In genomic region chr7:76063114-76063513, GRCh38 we compare ENCODE assay signal across 20 cellular contexts. TPM values are rescaled to one million over a fixed set of nuclear protein-coding genes. Genes with fewer than 3 reads are reported as not detected.
A peak's percentile ranks its signal among the peaks of the same experiment; 100 is the strongest.
DNase-seq lines count a peak whose midpoint lies in the region; ATAC-seq and TF ChIP-seq lines count a peak whose summit lies in the region.
"Had no signal": no experiment of that assay in that cellular context is flagged by ENCODE, and none has a peak within 500 bp of the region (broad histone marks: within the 10 kb centered on the region; RNA-seq: fewer than 3 reads in every experiment).

No MANE protein-coding gene starts in this region.

- H3K9me3 ChIP-seq in esophagus (ENCODE audit: control insufficient read depth in 2 of 2, insufficient read depth in 1 of 2, low read depth in 1 of 2, low read length in 1 of 2), result no peaks in the 10 kb centered on the region

- no peak overlapping the region for H3K4me3 Mint-ChIP-seq in activated T-cell treated with anti-CD3 and anti-CD28 coated beads, Interleukin-2, amount 50 U/mL, for 72 hours
- H3K4me3 Mint-ChIP-seq in stimulated activated naive B cell treated with anti-CD40 and anti-IgM and Interleukin-4, amounts not matched to agents 10 μg/mL and 1 μg/mL and 100 μg/mL, for 72 hours, result no peak overlapping the region
- H3K4me3 Mint-ChIP-seq: B cell, CD14-positive monocyte, GM23338 had no signal

- H3K27me3 Mint-ChIP-seq in activated T-cell treated with anti-CD3 and anti-CD28 coated beads, Interleukin-2, amount 50 U/mL, for 72 hours (ENCODE audit: low read depth), result no peaks in the 10 kb centered on the region
- H3K27me3 Mint-ChIP-seq in stimulated activated naive B cell treated with anti-CD40 and anti-IgM and Interleukin-4, amounts not matched to agents 10 μg/mL and 1 μg/mL and 100 μg/mL, for 72 hours, result no peaks in the 10 kb centered on the region
- H3K27me3 Mint-ChIP-seq: B cell had no signal

- H3K36me3 Mint-ChIP-seq in activated T-cell treated with anti-CD3 and anti-CD28 coated beads, Interleukin-2, amount 50 U/mL, for 72 hours (ENCODE audit: insufficient read depth in 2 of 2), result peaks cover 1 to 34% of the 10 kb centered on the region in 2 donors
- peaks cover 66 to 77% of the 10 kb centered on the region in 2 donors for H3K36me3 Mint-ChIP-seq in stimulated activated naive B cell treated with anti-CD40 and anti-IgM and Interleukin-4, amounts not matched to agents 10 μg/mL and 1 μg/mL and 100 μg/mL, for 72 hours

- H3K27ac ChIP-seq in RWPE1 (peak overlapping the region; percentile 59), esophagus (ENCODE audit: low read depth in 2 of 2, low read length in 1 of 2) (peak overlapping the region; percentile 16 to 51)
- H3K27ac ChIP-seq: HL-60, KMS-11 had no signal

- no peak for TF ChIP-seq CTCF in RWPE1 (conservative IDR thresholded peaks at IDR 0.05; ENCODE audit: low read depth)

- H3K4me1 ChIP-seq in esophagus (ENCODE audit: control insufficient read depth in 2 of 2, insufficient read depth in 2 of 2, low read length in 1 of 2), result peaks cover 0 to 2% of the 10 kb centered on the region in 2 donors

- 85 to 87% methylated on average over 10 of the region's 10 CpGs for WGBS in esophagus, 2 donors

- H3K9me3 Mint-ChIP-seq in activated T-cell treated with anti-CD3 and anti-CD28 coated beads, Interleukin-2, amount 50 U/mL, for 72 hours, result no peaks in the 10 kb centered on the region
- no peaks in the 10 kb centered on the region for H3K9me3 Mint-ChIP-seq in stimulated activated naive B cell treated with anti-CD40 and anti-IgM and Interleukin-4, amounts not matched to agents 10 μg/mL and 1 μg/mL and 100 μg/mL, for 72 hours
- H3K9me3 Mint-ChIP-seq: CD14-positive monocyte, GM23338 had no signal

- DNase-seq in activated T-cell treated with anti-CD3 and anti-CD28 coated beads, Interleukin-2, amount 50 U/mL, for 72 hours, result no peak
- DNase-seq in activated T-cell treated with anti-CD3 and anti-CD28 coated beads, Interleukin-2, amount 50 U/mL, for 48 hours, result no peak
- no peak for DNase-seq in RWPE1 (ENCODE audit: low spot score)
- no peak for DNase-seq in stimulated activated naive B cell treated with anti-CD40 and anti-IgM and Interleukin-4, amounts not matched to agents 10 μg/mL and 1 μg/mL and 100 μg/mL, for 72 hours
- DNase-seq in RKO (ENCODE audit: low spot score), result no peak
- DNase-seq in AML-193 (lab: John Stamatoyannopoulos, UW), result no peak
- DNase-seq: GDM1; HCEC 1CT; NCI-H2029 treated with DMSO at 0.1 percent for 48 hours; NCI-H524; NCI-H774; NK-92 treated with Interleukin-12 subunit alpha and Interleukin-12 subunit beta, amount 100 ng/mL, for 24 hours had no signal

- peaks cover 32 to 67% of the 10 kb centered on the region in 2 donors for H3K36me3 ChIP-seq in esophagus (ENCODE audit: control insufficient read depth in 2 of 2, insufficient read depth in 2 of 2, low read length in 1 of 2)

- CTCF ChIA-PET in RWPE1 (lab: Yijun Ruan, JAX), result interaction anchor here (0.5 kb wide), 1 partner anchor 301 kb away, joined by 4 read pairs; no protein-coding TSS in a partner anchor

- no peak overlapping the region for H3K4me3 ChIP-seq in esophagus (ENCODE audit: low read depth in 1 of 2, low read length in 2 of 2)
- H3K4me3 ChIP-seq: GM23338 had no signal

- H3K27me3 ChIP-seq in esophagus (ENCODE audit: control insufficient read depth in 1 of 2, insufficient read depth in 2 of 2, low read length in 2 of 2), result no peaks in the 10 kb centered on the region

- ATAC-seq in activated T-cell treated with anti-CD3 and anti-CD28 coated beads, Interleukin-2, amount 50 U/mL, for 72 hours (replicated peaks in 1 of 2), result no peak
- ATAC-seq in stimulated activated naive B cell treated with anti-CD40 and anti-IgM and Interleukin-4, amounts not matched to agents 10 μg/mL and 1 μg/mL and 100 μg/mL, for 72 hours (replicated peaks), result no peak
- no peak for ATAC-seq in GM19397 (IDR thresholded peaks at IDR 0.05; ENCODE audit: unreplicated experiment)
- ATAC-seq: GM23338, SK-N-SH treated with all-trans-retinoic acid at 6 μM for 48 hours had no signal

- no peaks in the 10 kb centered on the region for H3K4me1 Mint-ChIP-seq in activated T-cell treated with anti-CD3 and anti-CD28 coated beads, Interleukin-2, amount 50 U/mL, for 72 hours (ENCODE audit: low read depth)
- no peaks in the 10 kb centered on the region for H3K4me1 Mint-ChIP-seq in stimulated activated naive B cell treated with anti-CD40 and anti-IgM and Interleukin-4, amounts not matched to agents 10 μg/mL and 1 μg/mL and 100 μg/mL, for 72 hours
- H3K4me1 Mint-ChIP-seq: B cell, CD14-positive monocyte, GM23338 had no signal

- H3K27ac Mint-ChIP-seq in activated T-cell treated with anti-CD3 and anti-CD28 coated beads, Interleukin-2, amount 50 U/mL, for 72 hours, result peak overlapping the region; percentile 43
- peak overlapping the region; percentile 73 for H3K27ac Mint-ChIP-seq in stimulated activated naive B cell treated with anti-CD40 and anti-IgM and Interleukin-4, amounts not matched to agents 10 μg/mL and 1 μg/mL and 100 μg/mL, for 72 hours
- H3K27ac Mint-ChIP-seq: B cell, GM23338 had no signal

- POLR2A ChIA-PET in RWPE1 (lab: Yijun Ruan, JAX; ENCODE audit: low non-redundant PET), result no interaction called here

RNA-seq across cellular contexts. Expression of gene MDH2, which starts 15.2 kb away (rescaled TPM):
- 100 to 1,000 TPM; 162 to 170 TPM for total RNA-seq in activated T-cell treated with anti-CD3 and anti-CD28 coated beads, Interleukin-2, amount 50 U/mL, for 72 hours
- polyA plus RNA-seq in esophagus, result 100 to 1,000 TPM in 1 of 2 donors, 10 to 100 TPM in 1; 39.3 to 144 TPM

RNA-seq across cellular contexts. Expression of gene STYXL1, which starts 15.3 kb away (rescaled TPM):
- total RNA-seq in activated T-cell treated with anti-CD3 and anti-CD28 coated beads, Interleukin-2, amount 50 U/mL, for 72 hours, result 10 to 100 TPM; 52.0 to 54.6 TPM
- polyA plus RNA-seq in esophagus, result 10 to 100 TPM; 38.5 to 60.5 TPM
